In genomic region chr1:100950776-100951175, GRCh38 we compare ENCODE assay signal across 11 cellular contexts. TPM values are rescaled to one million over a fixed set of nuclear protein-coding genes. Genes with fewer than 3 reads are reported as not detected.
A peak's percentile ranks its signal among the peaks of the same experiment; 100 is the strongest.
DNase-seq lines count a peak whose midpoint lies in the region; ATAC-seq and TF ChIP-seq lines count a peak whose summit lies in the region.
"Had no signal": no experiment of that assay in that cellular context is flagged by ENCODE, and none has a peak within 500 bp of the region (broad histone marks: within the 10 kb centered on the region; RNA-seq: fewer than 3 reads in every experiment).

No MANE protein-coding gene starts in this region.

- H4K91ac ChIP-seq in IMR-90 (ENCODE audit: insufficient read depth, low read depth, low read length) (no peak overlapping the region), mesenchymal stem cell (ENCODE audit: low read length) (no peak overlapping the region)

- peaks cover 9% of the 10 kb centered on the region for H3K9me1 ChIP-seq in IMR-90 (ENCODE audit: insufficient read depth, low read length)

- in situ Hi-C loops in IMR-90 (cut with MboI; ENCODE audit: low sequenced_read_pairs), result no loop called here
- in situ Hi-C loops in astrocyte of the spinal cord (cut with HindIII; ENCODE audit: low sequenced_read_pairs), result no loop called here

- dilution Hi-C loops in IMR-90 (cut with HindIII; ENCODE audit: low sequenced_read_pairs, unreplicated experiment), result no loop called here

- H3K79me1 ChIP-seq in IMR-90 (ENCODE audit: low read depth in 1 of 2, low read length in 2 of 2) (peaks cover 15 to 36% of the 10 kb centered on the region in 2 experiments), mesenchymal stem cell (replicated peaks; ENCODE audit: low read length, poor library complexity, severe bottlenecking) (peaks cover 6% of the 10 kb centered on the region)

- intact Hi-C loops in CD4-positive, alpha-beta memory T cell (cut with micrococcal nuclease), result no loop called here
- intact Hi-C loops in IMR-90 (cut with micrococcal nuclease), result no loop called here
- intact Hi-C loops in upper lobe of right lung (cut with DNase I), result no loop called here

- no peak overlapping the region for H2BK5ac ChIP-seq in IMR-90 (ENCODE audit: low read depth, low read length, poor library complexity, severe bottlenecking)
- no peak overlapping the region for H2BK5ac ChIP-seq in mesenchymal stem cell (ENCODE audit: low read depth, low read length, poor library complexity, severe bottlenecking)

- H4K8ac ChIP-seq in IMR-90 (ENCODE audit: low read depth in 2 of 2, low read length in 2 of 2), result no peak overlapping the region
- H4K8ac ChIP-seq in mesenchymal stem cell (ENCODE audit: low read length), result peak overlapping the region; percentile 41

- peaks cover 8% of the 10 kb centered on the region for H3K36me3 ChIP-seq in CD4-positive, alpha-beta memory T cell (ENCODE audit: insufficient read depth, low read length)
- H3K36me3 ChIP-seq in IMR-90 (ENCODE audit: control insufficient read depth, insufficient read depth, low read length) (no peaks in the 10 kb centered on the region), mesenchymal stem cell (ENCODE audit: control insufficient read depth in 1 of 2, insufficient read depth in 2 of 2, low read depth in 1 of 2, low read length in 2 of 2) (peaks cover 3 to 18% of the 10 kb centered on the region in 2 experiments), upper lobe of right lung (no peaks in the 10 kb centered on the region)

- CTCF ChIA-PET in CD4-positive, alpha-beta memory T cell (lab: Charles Lee; ENCODE audit: partially characterized antibody), result interaction anchor here (0.6 to 2.5 kb wide), 5 partner anchors 8 to 337 kb away, joined by 3 to 16 read pairs (median 3); no protein-coding TSS in a partner anchor
- CTCF ChIA-PET in IMR-90 (lab: Yijun Ruan, JAX), result interaction anchor here (1.1 kb wide), 1 partner anchor 10 kb away, joined by 5 read pairs; no protein-coding TSS in a partner anchor

- no peak overlapping the region for H2BK20ac ChIP-seq in IMR-90 (ENCODE audit: low read depth, low read length)

- H4K5ac ChIP-seq in IMR-90 (ENCODE audit: low read depth, low read length), result no peak overlapping the region

- H3K14ac ChIP-seq in IMR-90 (replicated peaks; ENCODE audit: low read depth, low read length), result no peak overlapping the region
- H3K14ac ChIP-seq in mesenchymal stem cell (ENCODE audit: low read length in 2 of 2), result no peak overlapping the region

- ATAC-seq in IMR-90 (ENCODE audit: low read depth), result peak; percentile 80
- no peak for ATAC-seq in upper lobe of right lung

- H3K4ac ChIP-seq in IMR-90 (ENCODE audit: low read depth, low read length), result no peak overlapping the region
- H3K4ac ChIP-seq in mesenchymal stem cell (ENCODE audit: low read depth in 1 of 2, low read length in 2 of 2), result no peak overlapping the region

- H3K9me3 Mint-ChIP-seq in CD4-positive, alpha-beta memory T cell, result peaks cover 2 to 75% (median 71%) of the 10 kb centered on the region in 8 donors

- H3K4me2 ChIP-seq in IMR-90 (ENCODE audit: low read depth, low read length) (peak overlapping the region; percentile 63), mesenchymal stem cell (ENCODE audit: low read length, poor library complexity, severe bottlenecking) (peak overlapping the region; percentile 11)

- H3K23ac ChIP-seq in IMR-90 (ENCODE audit: low read depth, low read length), result no peak overlapping the region
- H3K23ac ChIP-seq in mesenchymal stem cell (ENCODE audit: low read length in 2 of 2), result no peak overlapping the region

- H3K4me3 ChIP-seq in CD4-positive, alpha-beta memory T cell (ENCODE audit: low read length in 2 of 2), result no peak overlapping the region
- H3K4me3 ChIP-seq in IMR-90 (ENCODE audit: insufficient read depth, low read depth, low read length), result no peak overlapping the region
- H3K4me3 ChIP-seq in astrocyte of the spinal cord (ENCODE audit: low read depth, low read length), result no peak overlapping the region
- peak overlapping the region in 1 of 2 experiments; percentile 48 for H3K4me3 ChIP-seq in mesenchymal stem cell (ENCODE audit: insufficient read depth in 1 of 2, low read depth in 1 of 2, low read length in 2 of 2)
- H3K4me3 ChIP-seq in upper lobe of right lung, result no peak overlapping the region

- no peak for DNase-seq in CD4-positive, alpha-beta memory T cell
- peak; percentile 81 for DNase-seq in IMR-90
- DNase-seq in astrocyte of the spinal cord (ENCODE audit: low read depth, low spot score), result peak; percentile 73
- DNase-seq in mesenchymal stem cell, result peak; percentile 26
- DNase-seq in NCI-H1694 (lab: John Stamatoyannopoulos, UW), result no peak
- DNase-seq in NAMALWA (ENCODE audit: low spot score), result no peak
- no peak for DNase-seq in upper lobe of right lung
- DNase-seq in stimulated activated naive CD4-positive, alpha-beta T cell treated with Interleukin-2 at 50 U/mL for 16 hours (lab: John Stamatoyannopoulos, UW), result no peak
- DNase-seq: activated gamma-delta T cell; stimulated activated CD4-positive, alpha-beta T cell treated with anti-CD3 and anti-CD28 coated beads, Interleukin-4, amount 100 ng/mL, for 24 hours; T1000 had no signal

- no peak for TF ChIP-seq RAD21 in IMR-90 (IDR thresholded peaks at IDR 0.05; ENCODE audit: low read length)

- H3K4me1 Mint-ChIP-seq in CD4-positive, alpha-beta memory T cell, result peaks cover 45 to 82% (median 59%) of the 10 kb centered on the region in 4 donors

- H2BK12ac ChIP-seq in mesenchymal stem cell (ENCODE audit: low read length in 2 of 2), result no peak overlapping the region

- H3K27me3 Mint-ChIP-seq in CD4-positive, alpha-beta memory T cell, result no peaks in the 10 kb centered on the region

- TF ChIP-seq CTCF in IMR-90 (conservative IDR thresholded peaks at IDR 0.05; ENCODE audit: low read depth, low read length), result no peak
- no peak for TF ChIP-seq CTCF in astrocyte of the spinal cord (IDR thresholded peaks at IDR 0.05; ENCODE audit: low read depth, low read length)
- TF ChIP-seq CTCF in upper lobe of right lung (IDR thresholded peaks at IDR 0.05), result no peak

- H2BK120ac ChIP-seq in IMR-90 (ENCODE audit: low read depth, low read length), result no peak overlapping the region
- H2BK120ac ChIP-seq in mesenchymal stem cell (ENCODE audit: low read depth, low read length), result no peak overlapping the region

- H3K18ac ChIP-seq in IMR-90 (ENCODE audit: low read depth, low read length) (no peak overlapping the region), mesenchymal stem cell (ENCODE audit: low read depth in 1 of 2, low read length in 2 of 2) (no peak overlapping the region)

- TF ChIP-seq POLR2A in IMR-90 (IDR thresholded peaks at IDR 0.05; ENCODE audit: low read depth, low read length), result no peak

- no peak overlapping the region for H2BK15ac ChIP-seq in IMR-90 (ENCODE audit: low read depth, low read length)
- H2BK15ac ChIP-seq in mesenchymal stem cell (ENCODE audit: low read depth, poor library complexity, severe bottlenecking), result no peak overlapping the region

- no peak overlapping the region for H3K56ac ChIP-seq in IMR-90 (ENCODE audit: extremely low read depth, insufficient read depth, low read length)

- H3K36me3 Mint-ChIP-seq in CD4-positive, alpha-beta memory T cell, result peaks cover 78 to 79% of the 10 kb centered on the region in 2 donors

- H2AFZ ChIP-seq in IMR-90 (replicated peaks; ENCODE audit: low read length, poor library complexity), result peak overlapping the region; percentile 4
- no peak overlapping the region for H2AFZ ChIP-seq in mesenchymal stem cell (ENCODE audit: low read depth, low read length)

- peaks cover 0 to 4% of the 10 kb centered on the region in 2 donors for H3K9me3 ChIP-seq in CD4-positive, alpha-beta memory T cell (ENCODE audit: control insufficient read depth in 1 of 2, low read length in 2 of 2)
- H3K9me3 ChIP-seq in IMR-90 (ENCODE audit: control insufficient read depth, insufficient read depth, low read length), result no peaks in the 10 kb centered on the region
- no peaks in the 10 kb centered on the region for H3K9me3 ChIP-seq in mesenchymal stem cell (ENCODE audit: control insufficient read depth, low read length)
- H3K9me3 ChIP-seq in upper lobe of right lung, result no peaks in the 10 kb centered on the region

- peak overlapping the region in 6 of 7 donors; percentile 54 to 89 (median 78) for H3K27ac Mint-ChIP-seq in CD4-positive, alpha-beta memory T cell

- no peaks in the 10 kb centered on the region for H4K20me1 ChIP-seq in IMR-90 (ENCODE audit: insufficient read depth, low read length)

- POLR2A ChIA-PET in CD4-positive, alpha-beta memory T cell (lab: Charles Lee; ENCODE audit: partially characterized antibody), result interaction anchor here (0.7 to 9.2 kb wide), 8 partner anchors 8 to 287 kb away, joined by 3 to 99 read pairs (median 8); partner anchors contain the start of gene S1PR1
- POLR2A ChIA-PET in IMR-90 (lab: Charles Lee; ENCODE audit: unreplicated experiment), result no interaction called here

- 0% methylated on average over 1 of the region's 4 CpGs; no CpG with 5 or more reads in 1 of the 2 experiments for WGBS in IMR-90 (ENCODE audit: extremely low coverage in 2 of 2, insufficient read length in 1 of 2), 2 experiments
- WGBS in mesenchymal stem cell, result 53% methylated on average over 4 of the region's 4 CpGs

- H3K27ac ChIP-seq in CD4-positive, alpha-beta memory T cell (ENCODE audit: low read depth, low read length), result no peak overlapping the region
- H3K27ac ChIP-seq in IMR-90 (ENCODE audit: insufficient read depth, low read length) (peak overlapping the region; percentile 65; the same call in 1 of the 2 replicates), mesenchymal stem cell (ENCODE audit: low read length, poor library complexity, severe bottlenecking) (peak overlapping the region; percentile 25), upper lobe of right lung (no peak overlapping the region)

- no peak overlapping the region for H3K9ac ChIP-seq in IMR-90 (ENCODE audit: low read depth, low read length)
- H3K9ac ChIP-seq in mesenchymal stem cell (ENCODE audit: low read length), result peak overlapping the region; percentile 50

- H2AK5ac ChIP-seq in IMR-90 (ENCODE audit: low read depth, low read length) (no peak overlapping the region; the same call in 1 of the 2 replicates), mesenchymal stem cell (ENCODE audit: low read length, severe bottlenecking) (no peak overlapping the region)

- peak overlapping the region in 4 of 8 donors; percentile 4 to 43 (median 21) for H3K4me3 Mint-ChIP-seq in CD4-positive, alpha-beta memory T cell

- BruUV-seq in IMR-90 (replicated peaks; lab: Mats Ljungman, UMichigan), result no TSS peak

- peak overlapping the region; percentile 18 for H2AK9ac ChIP-seq in IMR-90 (replicated peaks; ENCODE audit: low read depth, low read length, poor library complexity)

- peaks cover 43% of the 10 kb centered on the region for H3K4me1 ChIP-seq in CD4-positive, alpha-beta memory T cell (ENCODE audit: insufficient read depth, low read length)
- H3K4me1 ChIP-seq in IMR-90 (ENCODE audit: control insufficient read depth, insufficient read depth, low read length) (peaks cover 8% of the 10 kb centered on the region), mesenchymal stem cell (ENCODE audit: control insufficient read depth, insufficient read depth, low read depth, low read length) (peaks cover 7% of the 10 kb centered on the region), upper lobe of right lung (peaks cover 16% of the 10 kb centered on the region)

- no peaks in the 10 kb centered on the region for H3K27me3 ChIP-seq in CD4-positive, alpha-beta memory T cell (ENCODE audit: insufficient read depth, low read length)
- H3K27me3 ChIP-seq in IMR-90 (ENCODE audit: control insufficient read depth, insufficient read depth, low read length) (no peaks in the 10 kb centered on the region), mesenchymal stem cell (ENCODE audit: control insufficient read depth in 1 of 2, insufficient read depth in 1 of 2, low read length in 2 of 2) (no peaks in the 10 kb centered on the region), upper lobe of right lung (no peaks in the 10 kb centered on the region)

RNA-seq across cellular contexts. Expression of gene SLC30A7, which starts 54.9 kb away (rescaled TPM):
- total RNA-seq in CD4-positive, alpha-beta memory T cell, result 10 to 100 TPM; 54.9 TPM
- 10 to 100 TPM; 11.3 to 14.5 TPM for polyA plus RNA-seq in CD4-positive, alpha-beta memory T cell
- total RNA-seq in IMR-90 (2012; rRNA removed) (60.2 and 87.2 TPM in 2 replicates), upper lobe of right lung (35.1 TPM)
- 5.1 and 8.4 TPM in 2 replicates for polyA plus RNA-seq in IMR-90 (2012; rRNA removed)
- polyA plus RNA-seq in IMR-90 (2012; cell fraction: cytosol; rRNA removed), result 1.5 and 1.9 TPM in 2 replicates
- 2.5 and 12.1 TPM in 2 replicates for polyA plus RNA-seq in IMR-90 (2012; cell fraction: nucleus; rRNA removed; ENCODE audit: low replicate concordance)
- 23.2 TPM for polyA plus RNA-seq in mesenchymal stem cell (2013, experiment 1 of 2)
- polyA plus RNA-seq in mesenchymal stem cell (2013, experiment 2 of 2), result 23.4 TPM

RNA-seq across cellular contexts. Expression of gene EXTL2, which starts 56.1 kb away (rescaled TPM):
- 1 to 10 TPM; 2.5 to 4.2 TPM for total RNA-seq in CD4-positive, alpha-beta memory T cell
- polyA plus RNA-seq in CD4-positive, alpha-beta memory T cell, result 1 to 10 TPM; 1.5 to 2.6 TPM
- total RNA-seq in IMR-90 (2012; rRNA removed), result 26.4 and 27.6 TPM in 2 replicates
- polyA plus RNA-seq in IMR-90 (2012; rRNA removed), result 19.2 and 24.9 TPM in 2 replicates
- polyA plus RNA-seq in IMR-90 (2012; cell fraction: cytosol; rRNA removed), result 5.0 and 6.2 TPM in 2 replicates
- 5.3 and 39.8 TPM in 2 replicates for polyA plus RNA-seq in IMR-90 (2012; cell fraction: nucleus; rRNA removed; ENCODE audit: low replicate concordance)
- 37.3 TPM for polyA plus RNA-seq in mesenchymal stem cell (2013, experiment 1 of 2)
- 40.0 TPM for polyA plus RNA-seq in mesenchymal stem cell (2013, experiment 2 of 2)
- total RNA-seq in upper lobe of right lung, result 11.6 TPM

Comparison
In these comparisons a context has a peak if more than half of its experiments do, and no peak if none do; other contexts are left out.
1. DNase-seq: peak in IMR-90 (single experiment), astrocyte of the spinal cord (single experiment) and mesenchymal stem cell (single experiment); none in CD4-positive, alpha-beta memory T cell (0 of 5), NCI-H1694 (single experiment), NAMALWA (single experiment), upper lobe of right lung (single experiment) and stimulated activated naive CD4-positive, alpha-beta T cell treated with Interleukin-2 at 50 U/mL for 16 hours (single experiment).
2. H3K27ac ChIP-seq: peak in IMR-90 (single experiment) and mesenchymal stem cell (single experiment); none in CD4-positive, alpha-beta memory T cell (single experiment) and upper lobe of right lung (single experiment).